27 cellular contexts compared by ENCODE assay signal in the genomic region with DNA sequence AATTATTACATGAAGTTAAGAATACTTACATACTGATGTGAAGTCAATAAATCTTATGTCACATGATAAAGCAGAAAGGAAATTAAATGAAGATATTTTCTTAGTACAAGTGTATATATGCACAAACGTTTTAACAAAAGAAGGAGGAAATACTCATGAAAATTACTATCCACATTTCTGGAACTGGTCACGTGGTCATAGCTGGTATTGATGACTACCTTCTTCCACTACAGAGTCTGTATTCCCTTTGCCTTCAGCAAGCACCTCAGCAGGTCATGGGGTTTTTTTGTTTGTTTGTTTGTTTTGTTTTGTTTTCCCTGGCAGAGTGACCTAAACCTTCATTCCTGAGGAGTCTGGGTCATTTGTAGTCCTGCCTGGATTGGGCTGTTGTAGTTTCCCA.
"Had no signal": no experiment of that assay in that cellular context is flagged by ENCODE, and none has a peak within 500 bp of the region (broad histone marks: within the 10 kb centered on the region; RNA-seq: fewer than 3 reads in every experiment).

No MANE protein-coding gene starts in this region.

- FAIRE-seq: urothelium cell line had no signal

- H3K27ac ChIP-seq: stomach, suprapubic skin, testis, thoracic aorta, thyroid gland, tibial artery, tibial nerve, transverse colon, upper lobe of left lung, upper lobe of right lung, uterus, vagina had no signal

- H3K4me1 ChIP-seq: stomach, suprapubic skin, testis, thyroid gland, tibial artery, tibial nerve, transverse colon, upper lobe of left lung, upper lobe of right lung, uterus, vagina had no signal

- H3K27me3 ChIP-seq: stomach, suprapubic skin, testis, thyroid gland, tibial artery, tibial nerve, transverse colon, upper lobe of left lung, upper lobe of right lung, uterus, vagina had no signal

- ATAC-seq: stimulated activated effector memory CD8-positive, alpha-beta T cell treated with anti-CD3 and anti-CD28 coated beads, Interleukin-12 subunit alpha, Interleukin-12 subunit beta, amount 100 ng/mL, for 72 hours; stimulated activated memory B cell treated with anti-CD40 and anti-IgM and Interleukin-4, amounts not matched to agents 10 μg/mL and 1 μg/mL and 100 μg/mL, for 72 hours; stimulated activated naive B cell treated with anti-CD40 and anti-IgM and Interleukin-4, amounts not matched to agents 10 μg/mL and 1 μg/mL and 100 μg/mL, for 72 hours; stimulated activated naive CD8-positive, alpha-beta T cell treated with anti-CD3 and anti-CD28 coated beads, Interleukin-15, amount 100 ng/mL, for 72 hours; stimulated activated naive CD8-positive, alpha-beta T cell treated with anti-CD3 and anti-CD28 coated beads, Interleukin-15, Interleukin-2, amounts not matched to agents 100 U/mL and 50 U/mL, for 24 hours; upper lobe of right lung had no signal

- DNase-seq: stimulated activated CD4-positive, alpha-beta T cell treated with anti-CD3 and anti-CD28 coated beads, Interleukin-2, amount 100 ng/mL, for 48 hours; stimulated activated CD4-positive, alpha-beta T cell treated with anti-CD3 and anti-CD28 coated beads, Interleukin-4, amount 100 ng/mL, for 1 hour; stimulated activated CD4-positive, alpha-beta T cell treated with anti-CD3 and anti-CD28 coated beads, Interleukin-4, amount 100 ng/mL, for 24 hours; stimulated activated CD4-positive, alpha-beta T cell treated with anti-CD3 and anti-CD28 coated beads, Interleukin-4, amount 100 ng/mL, for 4 hours; stimulated activated CD8-positive, alpha-beta memory T cell treated with anti-CD3 and anti-CD28 coated beads, Interleukin-4, amount 100 ng/mL, for 48 hours; stimulated activated naive B cell treated with anti-CD40 and anti-IgM and Interleukin-4, amounts not matched to agents 10 μg/mL and 1 μg/mL and 100 μg/mL, for 72 hours; stimulated activated naive CD4-positive, alpha-beta T cell; stimulated activated naive CD4-positive, alpha-beta T cell treated with Interleukin-2 at 50 U/mL for 16 hours; stimulated activated naive CD8-positive, alpha-beta T cell treated with anti-CD3 and anti-CD28 coated beads, Interleukin-15, amount 100 ng/mL, for 72 hours; stimulated activated naive CD8-positive, alpha-beta T cell treated with anti-CD3 and anti-CD28 coated beads, Interleukin-15, Interleukin-2, amounts not matched to agents 100 U/mL and 50 U/mL, for 24 hours; stomach; substantia nigra; testis; thyroid gland; tibial artery; transverse colon; trophoblast cell; upper lobe of left lung; upper lobe of right lung; uterus had no signal

- H3K36me3 ChIP-seq: stomach, suprapubic skin, thoracic aorta, thyroid gland, tibial artery, tibial nerve, transverse colon, upper lobe of left lung, upper lobe of right lung, uterus, vagina had no signal

- H3K9me3 ChIP-seq: stomach, suprapubic skin, testis, thoracic aorta, thyroid gland, tibial artery, tibial nerve, transverse colon, upper lobe of left lung, upper lobe of right lung, uterus, vagina had no signal

- H3K4me3 ChIP-seq: stomach, suprapubic skin, testis, thoracic aorta, thyroid gland, tibial artery, tibial nerve, transverse colon, upper lobe of left lung, upper lobe of right lung, uterus, vagina had no signal
